Comparison of ENCODE assay signal across 13 cellular contexts in the genomic region with DNA sequence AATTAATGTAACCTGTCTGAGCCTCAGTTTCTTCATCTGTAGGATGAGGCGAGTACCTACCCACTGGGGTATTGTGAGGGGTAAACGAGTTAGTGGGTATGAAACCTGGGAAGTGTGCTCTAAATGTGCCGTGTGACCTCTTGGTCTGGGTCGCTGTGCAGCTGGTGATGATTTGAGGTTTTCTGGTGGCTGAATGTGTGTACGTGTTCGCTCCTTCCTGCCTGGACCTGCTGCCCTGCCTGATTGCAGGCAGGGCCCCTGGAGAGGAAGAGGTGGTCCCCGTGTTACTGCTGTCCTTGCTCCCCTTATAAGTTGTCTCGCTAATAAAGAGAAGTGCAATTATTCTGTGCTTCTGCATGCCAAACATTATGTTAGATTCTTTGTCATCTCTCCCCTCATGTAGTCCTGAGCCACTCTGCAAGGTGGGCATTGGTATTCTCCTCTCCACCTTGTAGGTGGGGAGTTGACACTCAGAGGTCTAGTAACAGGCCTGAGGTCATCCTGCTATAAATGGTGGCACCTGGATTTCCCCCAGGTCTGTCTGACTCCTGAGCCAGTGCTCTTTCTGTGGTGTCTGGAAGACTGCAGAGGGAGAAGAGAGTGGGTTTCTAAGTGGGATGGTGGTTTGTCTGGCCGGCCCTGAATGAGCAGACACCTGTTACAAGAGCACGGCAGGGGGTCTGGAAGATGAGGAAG. TPM values are rescaled to one million over a fixed set of nuclear protein-coding genes. Genes with fewer than 3 reads are reported as not detected.
DNase-seq lines count a peak whose midpoint lies in the region; ATAC-seq and TF ChIP-seq lines count a peak whose summit lies in the region.
"Had no signal": no experiment of that assay in that cellular context is flagged by ENCODE, and none has a peak within 500 bp of the region (broad histone marks: within the 10 kb centered on the region; RNA-seq: fewer than 3 reads in every experiment).

No MANE protein-coding gene starts in this region.

- no peaks in the 10 kb centered on the region for H3K36me3 Mint-ChIP-seq in naive thymus-derived CD8-positive, alpha-beta T cell
- H3K36me3 Mint-ChIP-seq in CD8-positive, alpha-beta T cell = no peaks in the 10 kb centered on the region

- peak in 1 of 10 donors; percentile 1 for DNase-seq in naive thymus-derived CD8-positive, alpha-beta T cell
- DNase-seq in CD8-positive, alpha-beta T cell = no peak
- no peak for DNase-seq in SJCRH30
- DNase-seq in BE2C = no peak
- no peak for DNase-seq in NCI-H510A (lab: John Stamatoyannopoulos, UW)
- DNase-seq: activated T-cell treated with anti-CD3 and anti-CD28 coated beads, Interleukin-2, amount 50 U/mL, for 72 hours; EL; NCI-H1417 treated with DMSO at 0.1 percent for 48 hours; stimulated activated CD4-positive, alpha-beta T cell treated with anti-CD3 and anti-CD28 coated beads, Interleukin-12 subunit alpha, Interleukin-12 subunit beta, amount 100 ng/mL, for 4 hours had no signal

- H3K9me3 ChIP-seq in HEK293 (ENCODE audit: control insufficient read depth, insufficient read depth, low read depth, low read length) = no peaks in the 10 kb centered on the region
- H3K9me3 ChIP-seq in OCI-LY1 (ENCODE audit: low read length) = no peaks in the 10 kb centered on the region
- no peaks in the 10 kb centered on the region for H3K9me3 ChIP-seq in CD8-positive, alpha-beta T cell (ENCODE audit: low read length)
- no peaks in the 10 kb centered on the region for H3K9me3 ChIP-seq in SJCRH30 (replicated peaks)
- no peaks in the 10 kb centered on the region for H3K9me3 ChIP-seq in BE2C

- CTCF ChIA-PET in HEK293 (lab: Yijun Ruan, JAX) = interaction anchor here (0.6 to 0.7 kb wide), 2 partner anchors 265 to 801 kb away, joined by 4 read pairs; no protein-coding TSS in a partner anchor
- CTCF ChIA-PET in CD8-positive, alpha-beta T cell (lab: Charles Lee) = no interaction called here

- H3K4me3 ChIP-seq in HEK293 (ENCODE audit: low read depth, low read length) = no peak overlapping the region
- H3K4me3 ChIP-seq in OCI-LY1 (ENCODE audit: low read depth, low read length, poor library complexity, severe bottlenecking) = no peak overlapping the region
- H3K4me3 ChIP-seq in CD8-positive, alpha-beta T cell (ENCODE audit: low read depth, low read length) = no peak overlapping the region
- H3K4me3 ChIP-seq in SJCRH30 = no peak overlapping the region
- no peak overlapping the region for H3K4me3 ChIP-seq in BE2C (ENCODE audit: low read depth, low read length)

- peak; percentile 79 for ATAC-seq in GM18868 (IDR thresholded peaks at IDR 0.05; ENCODE audit: unreplicated experiment)
- ATAC-seq in naive thymus-derived CD8-positive, alpha-beta T cell = no peak
- ATAC-seq in CD8-positive, alpha-beta T cell = no peak
- ATAC-seq: activated T-cell treated with anti-CD3 and anti-CD28 coated beads, Interleukin-2, amount 50 U/mL, for 72 hours had no signal

- intact Hi-C loops in CD8-positive, alpha-beta T cell (cut with DNase I, micrococcal nuclease) = no loop called here

- no peaks in the 10 kb centered on the region for H3F3A ChIP-seq in OCI-LY1 (ENCODE audit: insufficient read depth, low read length)

- no peaks in the 10 kb centered on the region for H4K20me1 ChIP-seq in OCI-LY1 (ENCODE audit: insufficient read depth, low read length)

- no peak for TF ChIP-seq CTCF in HEK293 (tag by site-specific recombination; IDR thresholded peaks at IDR 0.05)
- TF ChIP-seq CTCF in OCI-LY1 (IDR thresholded peaks at IDR 0.05; ENCODE audit: low read length) = no peak
- no peak for TF ChIP-seq CTCF in CD8-positive, alpha-beta T cell (IDR thresholded peaks at IDR 0.05)
- TF ChIP-seq CTCF in BE2C (IDR thresholded peaks at IDR 0.05; ENCODE audit: low read depth, low read length) = no peak

- H3K9me3 Mint-ChIP-seq in naive thymus-derived CD8-positive, alpha-beta T cell = no peaks in the 10 kb centered on the region
- no peaks in the 10 kb centered on the region for H3K9me3 Mint-ChIP-seq in CD8-positive, alpha-beta T cell
- H3K9me3 Mint-ChIP-seq: activated T-cell treated with anti-CD3 and anti-CD28 coated beads, Interleukin-2, amount 50 U/mL, for 72 hours had no signal

- H3K4me3 Mint-ChIP-seq in naive thymus-derived CD8-positive, alpha-beta T cell = no peak overlapping the region
- no peak overlapping the region for H3K4me3 Mint-ChIP-seq in CD8-positive, alpha-beta T cell
- H3K4me3 Mint-ChIP-seq: activated T-cell treated with anti-CD3 and anti-CD28 coated beads, Interleukin-2, amount 50 U/mL, for 72 hours had no signal

- H3K4me2 ChIP-seq in OCI-LY1 (ENCODE audit: low read length) = peak overlapping the region; percentile 35; the same call in 1 of the 2 replicates

- POLR2A ChIA-PET in HEK293 (lab: Yijun Ruan, JAX) = no interaction called here
- POLR2A ChIA-PET in naive thymus-derived CD8-positive, alpha-beta T cell (lab: Charles Lee) = no interaction called here
- POLR2A ChIA-PET in CD8-positive, alpha-beta T cell (lab: Charles Lee) = interaction anchor here (0.6 kb wide), 1 partner anchor 13 kb away, joined by 3 read pairs; no protein-coding TSS in a partner anchor

- H3K9me2 ChIP-seq in OCI-LY1 (ENCODE audit: low read depth, low read length) = no peaks in the 10 kb centered on the region

- no peak overlapping the region for H2AFZ ChIP-seq in OCI-LY1 (ENCODE audit: low read length)

- H3K27me3 ChIP-seq in OCI-LY1 (ENCODE audit: insufficient read depth, low read length) (no peaks in the 10 kb centered on the region), SJCRH30 (no peaks in the 10 kb centered on the region), BE2C (no peaks in the 10 kb centered on the region)
- H3K27me3 ChIP-seq in CD8-positive, alpha-beta T cell (ENCODE audit: insufficient read depth, low read length) = no peaks in the 10 kb centered on the region

- peaks cover 20% of the 10 kb centered on the region for H3K4me1 ChIP-seq in HEK293 (ENCODE audit: control insufficient read depth, insufficient read depth, low read length)
- H3K4me1 ChIP-seq in OCI-LY1 (ENCODE audit: insufficient read depth, low read length, severe bottlenecking) = peaks cover 31% of the 10 kb centered on the region
- peaks cover 17% of the 10 kb centered on the region for H3K4me1 ChIP-seq in CD8-positive, alpha-beta T cell (ENCODE audit: insufficient read depth, low read length)
- H3K4me1 ChIP-seq in SJCRH30 = peaks cover 49% of the 10 kb centered on the region
- peaks cover 60% of the 10 kb centered on the region for H3K4me1 ChIP-seq in BE2C

- H3K36me3 ChIP-seq in HEK293 (ENCODE audit: control insufficient read depth in 2 of 2, insufficient read depth in 1 of 2, low read length in 2 of 2) = no peaks in the 10 kb centered on the region
- no peaks in the 10 kb centered on the region for H3K36me3 ChIP-seq in OCI-LY1 (ENCODE audit: insufficient read depth, low read length)
- H3K36me3 ChIP-seq in CD8-positive, alpha-beta T cell (ENCODE audit: insufficient read depth, low read length) = no peaks in the 10 kb centered on the region
- no peaks in the 10 kb centered on the region for H3K36me3 ChIP-seq in SJCRH30
- no peaks in the 10 kb centered on the region for H3K36me3 ChIP-seq in BE2C

- H3K79me2 ChIP-seq in OCI-LY1 (ENCODE audit: insufficient read depth, low read length) = no peaks in the 10 kb centered on the region; the same call in 1 of the 2 replicates

- H3K9ac ChIP-seq in OCI-LY1 (ENCODE audit: low read length) = no peak overlapping the region; the same call in 1 of the 2 replicates

- peak overlapping the region in 7 of 10 donors; percentile 2 to 76 (median 36) for H3K27ac Mint-ChIP-seq in naive thymus-derived CD8-positive, alpha-beta T cell
- no peak overlapping the region for H3K27ac Mint-ChIP-seq in CD8-positive, alpha-beta T cell
- H3K27ac Mint-ChIP-seq: activated T-cell treated with anti-CD3 and anti-CD28 coated beads, Interleukin-2, amount 50 U/mL, for 72 hours had no signal

- no peak overlapping the region for H3K27ac ChIP-seq in HEK293 (ENCODE audit: extremely low read depth, low read depth, low read length)
- H3K27ac ChIP-seq in OCI-LY1 (ENCODE audit: low read depth, low read length, poor library complexity, severe bottlenecking) = peak overlapping the region; percentile 25
- no peak overlapping the region for H3K27ac ChIP-seq in CD8-positive, alpha-beta T cell (ENCODE audit: low read depth, low read length)
- H3K27ac ChIP-seq in SJCRH30 = no peak overlapping the region

- peaks cover 32 to 50% (median 41%) of the 10 kb centered on the region in 4 donors for H3K4me1 Mint-ChIP-seq in naive thymus-derived CD8-positive, alpha-beta T cell
- H3K4me1 Mint-ChIP-seq in CD8-positive, alpha-beta T cell (ENCODE audit: low read depth) = peaks cover 41% of the 10 kb centered on the region

- H3K27me3 Mint-ChIP-seq in naive thymus-derived CD8-positive, alpha-beta T cell = peaks cover 0 to 1% (median 0%) of the 10 kb centered on the region in 5 donors
- H3K27me3 Mint-ChIP-seq in CD8-positive, alpha-beta T cell (ENCODE audit: low read depth) = no peaks in the 10 kb centered on the region

TF ChIP-seq in HEK293, 187 proteins besides CTCF, POLR2A, EP300 and RAD21:
- TF ChIP-seq SCRT2 (tag by site-specific recombination; IDR thresholded peaks at IDR 0.05) = peak; percentile 55
- no peak for TF ChIP-seq ZNF138 (tag by site-specific recombination; IDR thresholded peaks at IDR 0.05; ENCODE audit: borderline replicate concordance)
- no peak for TF ChIP-seq ZFP37 (tag by site-specific recombination; IDR thresholded peaks at IDR 0.05)
- TF ChIP-seq ZNF354C (tag by site-specific recombination; IDR thresholded peaks at IDR 0.05; ENCODE audit: borderline replicate concordance, low read depth) = no peak
- no peak for TF ChIP-seq ZNF600 (tag by site-specific recombination; IDR thresholded peaks at IDR 0.05)
- no peak for TF ChIP-seq ZNF155 (tag by site-specific recombination; IDR thresholded peaks at IDR 0.05)
- peak; percentile 25; the same call in 1 of the 2 replicates for TF ChIP-seq EGR2 (tag by site-specific recombination; IDR thresholded peaks at IDR 0.05; ENCODE audit: low read depth)

RNA-seq across cellular contexts. Expression of gene PDIA5, which starts 15.7 kb away (rescaled TPM):
- total RNA-seq in naive thymus-derived CD8-positive, alpha-beta T cell = 1 to 10 TPM; 5.2 to 6.0 TPM
- polyA plus RNA-seq in naive thymus-derived CD8-positive, alpha-beta T cell = 1 to 10 TPM; 3.2 to 6.9 (median 4.1) TPM
- 1 to 10 TPM; 2.7 to 3.1 TPM for total RNA-seq in CD8-positive, alpha-beta T cell
- total RNA-seq in SJCRH30 (2014; rRNA removed; shearing (Covaris generic)) = 14.7 and 16.1 TPM in 2 replicates
- polyA plus RNA-seq in BE2C (2012; ENCODE audit: insufficient read depth, insufficient read length, low read depth) = 48.9 TPM

RNA-seq across cellular contexts. Expression of gene SEMA5B, which starts 55.0 kb away (rescaled TPM):
- under 1 TPM; 0.16 to 0.47 TPM for total RNA-seq in naive thymus-derived CD8-positive, alpha-beta T cell
- not detected for polyA plus RNA-seq in naive thymus-derived CD8-positive, alpha-beta T cell
- not detected for total RNA-seq in CD8-positive, alpha-beta T cell
- 0.16 TPM in 1 of 2 replicates, not detected in the other for total RNA-seq in SJCRH30 (2014; rRNA removed; shearing (Covaris generic))
- 10.7 TPM for polyA plus RNA-seq in BE2C (2012; ENCODE audit: insufficient read depth, insufficient read length, low read depth)
- total RNA-seq: activated T-cell treated with anti-CD3 and anti-CD28 coated beads, Interleukin-2, amount 50 U/mL, for 72 hours; kidney epithelial cell had no signal
